In genomic region chr16:72922714-72923113, GRCh38 we compare ENCODE assay signal across 21 cellular contexts.
"Had no signal": no experiment of that assay in that cellular context is flagged by ENCODE, and none has a peak within 500 bp of the region (broad histone marks: within the 10 kb centered on the region; RNA-seq: fewer than 3 reads in every experiment).

No MANE protein-coding gene starts in this region.

- H3K36me3 ChIP-seq: left lung, spleen, stomach, WERI-Rb-1 had no signal

- ATAC-seq: activated CD4-positive, alpha-beta T cell treated with anti-CD3 and anti-CD28 coated beads for 36 hours; left lung; mucosa of descending colon; naive thymus-derived CD4-positive, alpha-beta T cell; psoas muscle; sciatic nerve had no signal

- H3K9me3 ChIP-seq: left lung, mucosa of descending colon, psoas muscle, stomach had no signal

- DNase-seq: activated CD4-positive, alpha-beta T cell treated with anti-CD3 and anti-CD28 coated beads for 36 hours; activated CD8-positive, alpha-beta memory T cell treated with anti-CD3 and anti-CD28 coated beads for 24 hours; activated naive CD4-positive, alpha-beta T cell; central memory CD4-positive, alpha-beta T cell; cortex of kidney; effector memory CD4-positive, alpha-beta T cell; foreskin fibroblast; hippocampal formation; kidney; left lung; mucosa of descending colon; naive thymus-derived CD4-positive, alpha-beta T cell; psoas muscle; SIG-M5; stomach; SW 1271; WERI-Rb-1 had no signal

- H3K27ac ChIP-seq: left lung, psoas muscle, WERI-Rb-1 had no signal

- H3K27ac Mint-ChIP-seq: activated CD4-positive, alpha-beta T cell treated with anti-CD3 and anti-CD28 coated beads for 36 hours had no signal

- H3K27me3 Mint-ChIP-seq: activated CD4-positive, alpha-beta T cell treated with anti-CD3 and anti-CD28 coated beads for 36 hours had no signal

- H3K9me3 Mint-ChIP-seq: activated T-helper 1 cell treated with anti-CD3 and anti-CD28 coated beads, Interleukin-12 subunit alpha, Interleukin-12 subunit beta, Interleukin-2, Interleukin-4 antibody, amounts not matched to agents 30 ng/mL and 10 ng/mL and 1 ng/mL, durations not matched to agents 14 hours and 24 hours and 36 hours had no signal

- H3K27me3 ChIP-seq: left lung, spleen, stomach had no signal

- H3K4me3 Mint-ChIP-seq: activated CD4-positive, alpha-beta T cell treated with anti-CD3 and anti-CD28 coated beads for 36 hours; activated T-helper 1 cell treated with anti-CD3 and anti-CD28 coated beads, Interleukin-12 subunit alpha, Interleukin-12 subunit beta, Interleukin-2, Interleukin-4 antibody, amounts not matched to agents 30 ng/mL and 10 ng/mL and 1 ng/mL, durations not matched to agents 14 hours and 24 hours and 36 hours had no signal

- H3K4me3 ChIP-seq: left lung, mucosa of descending colon, psoas muscle had no signal

- FAIRE-seq: kidney, urothelium cell line had no signal
